ENCODE assay signal across 15 cellular contexts in genomic region chr9:110095238-110095637, GRCh38.
DNase-seq lines count a peak whose midpoint lies in the region; TF ChIP-seq lines count a peak whose summit lies in the region.
"Had no signal": no experiment of that assay in that cellular context is flagged by ENCODE, and none has a peak within 500 bp of the region (broad histone marks: within the 10 kb centered on the region; RNA-seq: fewer than 3 reads in every experiment).

No MANE protein-coding gene starts in this region.

- H2AFZ ChIP-seq in smooth muscle cell (ENCODE audit: low read depth) = no peak overlapping the region

- no peak overlapping the region for H3K9ac ChIP-seq in smooth muscle cell (ENCODE audit: low read depth)

- no peaks in the 10 kb centered on the region for H3K36me3 Mint-ChIP-seq in immature natural killer cell
- H3K36me3 Mint-ChIP-seq: CD8-positive, alpha-beta T cell; T-cell had no signal

- H3K4me3 Mint-ChIP-seq in immature natural killer cell = no peak overlapping the region
- H3K4me3 Mint-ChIP-seq: CD8-positive, alpha-beta T cell; T-cell had no signal

- TF ChIP-seq CTCF in smooth muscle cell (IDR thresholded peaks at IDR 0.05; ENCODE audit: borderline replicate concordance, insufficient read depth, poor library complexity, severe bottlenecking) = no peak

- no peaks in the 10 kb centered on the region for H3K9me3 ChIP-seq in smooth muscle cell (replicated peaks; ENCODE audit: low read depth)
- H3K9me3 ChIP-seq: neutrophil, testis had no signal

- H3K36me3 ChIP-seq in smooth muscle cell (ENCODE audit: low read depth) = no peaks in the 10 kb centered on the region
- H3K36me3 ChIP-seq: neutrophil had no signal

- H3K27me3 ChIP-seq in smooth muscle cell (ENCODE audit: low read depth) = no peaks in the 10 kb centered on the region
- H3K27me3 ChIP-seq: neutrophil, testis had no signal

- DNase-seq in NCI-H69 (lab: John Stamatoyannopoulos, UW) (peak; percentile 63), astrocyte of the hippocampus (ENCODE audit: low read depth, low spot score) (peak; percentile 72), foreskin melanocyte (peak; percentile 33), smooth muscle cell (lab: John Stamatoyannopoulos, UW; ENCODE audit: unreplicated experiment) (no peak), iPS-NIHi7 (ENCODE audit: extremely low spot score) (no peak), kidney tubule cell (ENCODE audit: low spot score) (no peak), immature natural killer cell (no peak)
- DNase-seq: activated CD4-positive, alpha-beta T cell treated with anti-CD3 and anti-CD28 coated beads for 1 hour; CD8-positive, alpha-beta T cell; GF-D8; kidney glomerular epithelial cell; MM.1S; T-cell; testis had no signal

- no peak overlapping the region for H3K4me2 ChIP-seq in smooth muscle cell

- H3K79me2 ChIP-seq in smooth muscle cell (ENCODE audit: low read depth) = peaks cover 31% of the 10 kb centered on the region

- no peaks in the 10 kb centered on the region for H3K9me3 Mint-ChIP-seq in immature natural killer cell
- H3K9me3 Mint-ChIP-seq: CD8-positive, alpha-beta T cell; T-cell had no signal

- H3K27me3 Mint-ChIP-seq in immature natural killer cell (ENCODE audit: low read depth in 3 of 3) = peaks cover 0 to 2% (median 1%) of the 10 kb centered on the region in 3 donors
- H3K27me3 Mint-ChIP-seq: T-cell had no signal

- no peak overlapping the region for H3K4me3 ChIP-seq in smooth muscle cell
- H3K4me3 ChIP-seq: testis had no signal

- H3K27ac ChIP-seq in smooth muscle cell (ENCODE audit: low read depth) = peak overlapping the region; percentile 32
- H3K27ac ChIP-seq: neutrophil, testis had no signal

- H3K4me1 ChIP-seq in smooth muscle cell (ENCODE audit: low read depth) = peaks cover 5% of the 10 kb centered on the region

- no peaks in the 10 kb centered on the region for H3K4me1 Mint-ChIP-seq in immature natural killer cell

- H3K27ac Mint-ChIP-seq in immature natural killer cell = no peak overlapping the region
- H3K27ac Mint-ChIP-seq: CD8-positive, alpha-beta T cell; T-cell had no signal

- peaks cover 69% of the 10 kb centered on the region for H4K20me1 ChIP-seq in smooth muscle cell (ENCODE audit: low read depth)

- H3F3A ChIP-seq in smooth muscle cell (ENCODE audit: low read depth) = peaks cover 3% of the 10 kb centered on the region

- WGBS in smooth muscle cell (ENCODE audit: low lambda C conversion rate) = 88% methylated on average over 2 of the region's 2 CpGs

Comparison
In these comparisons a context has a peak if more than half of its experiments do, and no peak if none do; other contexts are left out.
1. DNase-seq: peak in NCI-H69 (single experiment), astrocyte of the hippocampus (single experiment) and foreskin melanocyte (single experiment); none in smooth muscle cell (single experiment), iPS-NIHi7 (single experiment), kidney tubule cell (single experiment) and immature natural killer cell (0 of 3).